Comparison of ENCODE assay signal across 1 cellular context in the genomic region with DNA sequence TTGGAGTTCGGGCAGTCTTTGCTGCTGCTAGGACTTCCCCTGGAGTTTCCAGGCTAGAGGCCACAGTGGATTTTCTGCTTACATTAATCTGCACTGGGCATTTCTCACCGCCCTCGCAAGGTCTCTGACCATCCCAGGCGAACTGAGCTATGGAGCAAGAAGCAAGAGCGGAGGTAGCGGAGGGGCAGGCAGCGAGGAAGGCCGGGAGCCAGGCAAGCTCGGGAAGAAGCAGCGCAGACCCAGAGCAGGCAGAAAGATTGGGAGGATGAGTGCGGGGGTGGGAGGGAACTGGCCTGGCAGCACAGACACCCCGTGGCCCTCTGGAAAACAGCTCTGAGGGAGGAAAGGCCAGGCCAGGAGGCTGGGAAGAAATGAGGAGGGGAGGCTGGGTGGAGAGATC.
TF ChIP-seq lines count a peak whose summit lies in the region.

No MANE protein-coding gene starts in this region.

TF ChIP-seq in HepG2, 621 proteins besides CTCF, POLR2A, EP300 and RAD21:
- TF ChIP-seq ZNF567 (CRISPR knock-in tag; IDR thresholded peaks at IDR 0.05; ENCODE audit: borderline replicate concordance) = no peak
- no peak for TF ChIP-seq ZNF75D (CRISPR knock-in tag; IDR thresholded peaks at IDR 0.05; ENCODE audit: borderline replicate concordance)
- no peak for TF ChIP-seq ZNF660 (CRISPR knock-in tag; IDR thresholded peaks at IDR 0.05; ENCODE audit: borderline replicate concordance, low read depth)
- 0 out of 2 replicates have a peak, but pooled peaks have one; percentile 7 for TF ChIP-seq GABPA (IDR thresholded peaks at IDR 0.05; ENCODE audit: low read depth, low read length)
- TF ChIP-seq GABPA (CRISPR knock-in tag; IDR thresholded peaks at IDR 0.05; ENCODE audit: low read depth) = no peak
